In genomic region chr5:139470821-139471300, GRCh38 we compare ENCODE assay signal across 12 cellular contexts. TPM values are rescaled to one million over a fixed set of nuclear protein-coding genes. Genes with fewer than 3 reads are reported as not detected.
A peak's percentile ranks its signal among the peaks of the same experiment; 100 is the strongest.
DNase-seq lines count a peak whose midpoint lies in the region; ATAC-seq, FAIRE-seq and TF ChIP-seq lines count a peak whose summit lies in the region.
"Had no signal": no experiment of that assay in that cellular context is flagged by ENCODE, and none has a peak within 500 bp of the region (broad histone marks: within the 10 kb centered on the region; RNA-seq: fewer than 3 reads in every experiment).

Gene SMIM33, plus strand, starts transcription at chr5:139471004. Its CDS starts 118 bp downstream, at chr5:139471122.

- TF ChIP-seq CTCF in OCI-LY7 (conservative IDR thresholded peaks at IDR 0.05; ENCODE audit: low read length) (no peak), natural killer cell (IDR thresholded peaks at IDR 0.05) (no peak)

- H3K9me3 ChIP-seq in OCI-LY7 (ENCODE audit: low read length): no peaks in the 10 kb centered on the region
- H3K9me3 ChIP-seq: body of pancreas had no signal

- POLR2A ChIA-PET in OCI-LY7 (lab: Charles Lee): no interaction called here

- DNase-seq in GM12891 (ENCODE audit: insufficient read length, low spot score) (no peak), OCI-LY7 (ENCODE audit: low spot score) (peak; percentile 35), natural killer cell (no peak), DMS153 treated with DMSO at 0.1 percent for 48 hours (lab: John Stamatoyannopoulos, UW; ENCODE audit: unreplicated experiment) (no peak), COLO668 (lab: John Stamatoyannopoulos, UW; ENCODE audit: unreplicated experiment) (no peak), activated gamma-delta T cell treated with Interleukin-2 at 50 U/mL for 16 hours (no peak)
- peak; percentile 42 for DNase-seq in activated naive CD4-positive, alpha-beta T cell treated with Interleukin-2 at 50 U/mL for 16 hours
- DNase-seq: body of pancreas, glutamatergic neuron, NCI-H1048, occipital lobe had no signal

- H3K4me3 ChIP-seq in OCI-LY7 (ENCODE audit: low read depth, low read length, poor library complexity, severe bottlenecking): no peak within 1 kb of the TSS
- H3K4me3 ChIP-seq: body of pancreas had no signal

- TF ChIP-seq POLR2A in GM12891 (IDR thresholded peaks at IDR 0.05; ENCODE audit: low read depth, low read length): no peak

- no peak within 1 kb of the TSS for H3K4me2 ChIP-seq in OCI-LY7 (ENCODE audit: low read length)

- no peaks in the 10 kb centered on the region for H3K36me3 Mint-ChIP-seq in natural killer cell

- no peaks in the 10 kb centered on the region for H3K27me3 Mint-ChIP-seq in natural killer cell (ENCODE audit: low read depth in 2 of 2)

- peak; percentile 9 for FAIRE-seq in GM12891 (lab: Jason Lieb, UNC)

- no peaks in the 10 kb centered on the region for H4K20me1 ChIP-seq in OCI-LY7 (ENCODE audit: insufficient read depth, low read length)

- peak within 1 kb of the TSS; percentile 86 for H3K4me3 Mint-ChIP-seq in natural killer cell

- intact Hi-C loops in OCI-LY7 (cut with micrococcal nuclease; ENCODE audit: unreplicated experiment): no loop called here
- intact Hi-C loops in natural killer cell (cut with micrococcal nuclease): no loop called here

- H3K4me1 Mint-ChIP-seq in natural killer cell: peaks cover 64 to 75% of the 10 kb centered on the region in 2 donors

- no TSS peak for BruUV-seq in OCI-LY7 (replicated peaks; lab: Mats Ljungman, UMichigan)

- CTCF ChIA-PET in OCI-LY7 (lab: Charles Lee; ENCODE audit: unreplicated experiment): no interaction called here

- H2AFZ ChIP-seq in OCI-LY7 (ENCODE audit: low read length): no peak within 1 kb of the TSS

- peak within 1 kb of the TSS; percentile 37 to 77 for H3K27ac Mint-ChIP-seq in natural killer cell

- H3K9me2 ChIP-seq in OCI-LY7 (ENCODE audit: insufficient read depth, low read length): no peaks in the 10 kb centered on the region

- H3K36me3 ChIP-seq in OCI-LY7 (ENCODE audit: insufficient read depth, low read length): no peaks in the 10 kb centered on the region

- H3K4me1 ChIP-seq in OCI-LY7 (ENCODE audit: insufficient read depth, low read length, poor library complexity, severe bottlenecking): peaks cover 5% of the 10 kb centered on the region
- H3K4me1 ChIP-seq: body of pancreas had no signal

- ATAC-seq in natural killer cell (peak; percentile 41 to 63 (median 55)), GM18517 (IDR thresholded peaks at IDR 0.05; ENCODE audit: unreplicated experiment) (no peak)
- ATAC-seq: body of pancreas had no signal

- no peak within 1 kb of the TSS for H3K27ac ChIP-seq in OCI-LY7 (ENCODE audit: low read depth, low read length, poor library complexity, severe bottlenecking)
- H3K27ac ChIP-seq: body of pancreas had no signal

- H3K9me3 Mint-ChIP-seq in natural killer cell: no peaks in the 10 kb centered on the region

- no peaks in the 10 kb centered on the region for H3K79me2 ChIP-seq in OCI-LY7 (ENCODE audit: insufficient read depth, low read depth, low read length)

TF ChIP-seq in GM12891, 5 proteins besides CTCF, POLR2A, EP300 and RAD21:
- TF ChIP-seq POLR2AphosphoS5 (IDR thresholded peaks at IDR 0.05; ENCODE audit: low read depth, low read length): no peak
- TF ChIP-seq SPI1 (IDR thresholded peaks at IDR 0.05; ENCODE audit: low read depth, low read length): no peak
- TF ChIP-seq PAX5 (IDR thresholded peaks at IDR 0.05; ENCODE audit: insufficient read depth, low read length, severe bottlenecking): no peak
- TF ChIP-seq TAF1 (IDR thresholded peaks at IDR 0.05; ENCODE audit: low read depth, low read length): no peak

RNA-seq across cellular contexts. Expression of gene SMIM33, which starts in this region (rescaled TPM):
- not detected for polyA plus RNA-seq in GM12891 (2012; ENCODE audit: low read depth, missing spikeins)
- not detected in 2 replicates for total RNA-seq in OCI-LY7 (2014; rRNA removed; shearing (Covaris generic))
- not detected in 2 replicates for total RNA-seq in OCI-LY7 (2022)
- not detected for total RNA-seq in natural killer cell
- total RNA-seq: body of pancreas, occipital lobe had no signal

Comparison
In these comparisons a context has a peak if more than half of its experiments do, and no peak if none do; other contexts are left out.
1. Peak in DNase-seq in OCI-LY7; RNA of the gene not detected or under 1 TPM.
2. Peak in ATAC-seq in natural killer cell; RNA of the gene not detected or under 1 TPM.